13 cellular contexts compared by ENCODE assay signal in genomic region chr3:97138914-97139541, GRCh38.
DNase-seq lines count a peak whose midpoint lies in the region; ATAC-seq and TF ChIP-seq lines count a peak whose summit lies in the region.
"Had no signal": no experiment of that assay in that cellular context is flagged by ENCODE, and none has a peak within 500 bp of the region (broad histone marks: within the 10 kb centered on the region; RNA-seq: fewer than 3 reads in every experiment).

No MANE protein-coding gene starts in this region.

- H3K27me3 Mint-ChIP-seq in GM23338 (ENCODE audit: insufficient read depth, low read depth, poor library complexity) (peaks cover 5% of the 10 kb centered on the region), glutamatergic neuron (ENCODE audit: unreplicated experiment) (peaks cover 2% of the 10 kb centered on the region)
- H3K27me3 Mint-ChIP-seq: stimulated activated naive B cell treated with anti-CD40 and anti-IgM and Interleukin-4, amounts not matched to agents 10 μg/mL and 1 μg/mL and 100 μg/mL, for 72 hours had no signal

- peak overlapping the region; percentile 39; the same call in 1 of the 2 replicates for H3K27ac Mint-ChIP-seq in GM23338
- H3K27ac Mint-ChIP-seq in glutamatergic neuron (ENCODE audit: unreplicated experiment) = no peak overlapping the region
- H3K27ac Mint-ChIP-seq: stimulated activated naive B cell treated with anti-CD40 and anti-IgM and Interleukin-4, amounts not matched to agents 10 μg/mL and 1 μg/mL and 100 μg/mL, for 72 hours had no signal

- H3K4me1 Mint-ChIP-seq in GM23338 (no peaks in the 10 kb centered on the region), glutamatergic neuron (ENCODE audit: low read depth, unreplicated experiment) (no peaks in the 10 kb centered on the region)
- H3K4me1 Mint-ChIP-seq: stimulated activated naive B cell treated with anti-CD40 and anti-IgM and Interleukin-4, amounts not matched to agents 10 μg/mL and 1 μg/mL and 100 μg/mL, for 72 hours had no signal

- no peaks in the 10 kb centered on the region for H3F3A ChIP-seq in GM23338 (replicated peaks; ENCODE audit: low read depth)

- no peak overlapping the region for H3K4me3 ChIP-seq in GM23338
- H3K4me3 ChIP-seq: esophagus squamous epithelium, skin epidermis had no signal

- H3K4me1 ChIP-seq in GM23338 (ENCODE audit: insufficient read depth) = no peaks in the 10 kb centered on the region
- H3K4me1 ChIP-seq: esophagus squamous epithelium had no signal

- H3K9me3 Mint-ChIP-seq in GM23338 (peaks cover 17% of the 10 kb centered on the region), glutamatergic neuron (ENCODE audit: unreplicated experiment) (peaks cover 2% of the 10 kb centered on the region)

- no peaks in the 10 kb centered on the region for H4K20me1 ChIP-seq in GM23338 (replicated peaks; ENCODE audit: insufficient read depth)

- H3K36me3 Mint-ChIP-seq in GM23338 (ENCODE audit: low read depth) = peaks cover 11% of the 10 kb centered on the region
- no peaks in the 10 kb centered on the region for H3K36me3 Mint-ChIP-seq in glutamatergic neuron (ENCODE audit: unreplicated experiment)
- H3K36me3 Mint-ChIP-seq: stimulated activated naive B cell treated with anti-CD40 and anti-IgM and Interleukin-4, amounts not matched to agents 10 μg/mL and 1 μg/mL and 100 μg/mL, for 72 hours had no signal

- peak; percentile 88 to 95 for TF ChIP-seq CTCF in GM23338 (conservative IDR thresholded peaks at IDR 0.05; ENCODE audit: low read depth in 2 of 2)
- TF ChIP-seq CTCF in glutamatergic neuron (IDR thresholded peaks at IDR 0.05; ENCODE audit: partially characterized antibody, unreplicated experiment) = peak; percentile 44

- H3K9me2 ChIP-seq in GM23338 (ENCODE audit: insufficient read depth) = peaks cover 7% of the 10 kb centered on the region; the same call in 1 of the 2 replicates

- H2AFZ ChIP-seq in GM23338 = no peak overlapping the region

- H3K4me3 Mint-ChIP-seq in GM23338 (no peak overlapping the region), glutamatergic neuron (ENCODE audit: unreplicated experiment) (no peak overlapping the region)
- H3K4me3 Mint-ChIP-seq: stimulated activated naive B cell treated with anti-CD40 and anti-IgM and Interleukin-4, amounts not matched to agents 10 μg/mL and 1 μg/mL and 100 μg/mL, for 72 hours had no signal

- ATAC-seq in GM23338 (peak; percentile 93), HG02885 (IDR thresholded peaks at IDR 0.05; ENCODE audit: poor library complexity, unreplicated experiment) (no peak)

- DNase-seq in ELF-1 (ENCODE audit: low read depth, low spot score) = peak; percentile 63
- peak; percentile 84 for DNase-seq in GM23338 (ENCODE audit: low spot score)
- DNase-seq in NAMALWA (ENCODE audit: low spot score) = peak; percentile 63
- DNase-seq in glutamatergic neuron = no peak
- DNase-seq in C1 segment of cervical spinal cord (lab: John Stamatoyannopoulos, UW) = no peak
- no peak for DNase-seq in activated T-cell treated with anti-CD3 and anti-CD28 coated beads for 4 hours
- no peak for DNase-seq in activated T-cell treated with anti-CD3 and anti-CD28 coated beads, Interleukin-2, amount 50 U/mL, for 48 hours
- DNase-seq: EL; esophagus squamous epithelium; NCI-H774; stimulated activated naive B cell treated with anti-CD40 and anti-IgM and Interleukin-4, amounts not matched to agents 10 μg/mL and 1 μg/mL and 100 μg/mL, for 72 hours had no signal

- no peak overlapping the region for H3K27ac ChIP-seq in GM23338 (ENCODE audit: low read depth)
- H3K27ac ChIP-seq: esophagus squamous epithelium, skin epidermis had no signal

- no peaks in the 10 kb centered on the region for H3K27me3 ChIP-seq in GM23338 (ENCODE audit: insufficient read depth)
- H3K27me3 ChIP-seq: esophagus squamous epithelium had no signal

- H3K36me3 ChIP-seq in GM23338 (ENCODE audit: insufficient read depth) = no peaks in the 10 kb centered on the region
- H3K36me3 ChIP-seq: esophagus squamous epithelium had no signal

- no peak overlapping the region for H3K4me2 ChIP-seq in GM23338

- no peaks in the 10 kb centered on the region for H3K79me2 ChIP-seq in GM23338 (replicated peaks; ENCODE audit: insufficient read depth)

TF ChIP-seq in GM23338, 12 proteins besides CTCF, POLR2A, EP300 and RAD21 (continues in another document):
- TF ChIP-seq ZNF114 (CRISPR knock-in tag; IDR thresholded peaks at IDR 0.05) (no peak), STAT1 (IDR thresholded peaks at IDR 0.05; ENCODE audit: unreplicated experiment) (no peak), POLR2AphosphoS5 (IDR thresholded peaks at IDR 0.05; ENCODE audit: low read depth) (no peak), CREB1 (CRISPR knock-in tag; IDR thresholded peaks at IDR 0.05; ENCODE audit: low read depth) (no peak), EZH2phosphoT487 (IDR thresholded peaks at IDR 0.05; ENCODE audit: unreplicated experiment) (no peak), ETS1 (IDR thresholded peaks at IDR 0.05) (no peak), REST (IDR thresholded peaks at IDR 0.05; ENCODE audit: unreplicated experiment) (no peak), NANOG (IDR thresholded peaks at IDR 0.05; ENCODE audit: borderline replicate concordance) (no peak), JUNB (IDR thresholded peaks at IDR 0.05; ENCODE audit: unreplicated experiment) (no peak), EZH2 (IDR thresholded peaks at IDR 0.05; ENCODE audit: low read depth, unreplicated experiment) (no peak)

Comparison
In these comparisons a context has a peak if more than half of its experiments do, and no peak if none do; other contexts are left out.
1. DNase-seq: peak in ELF-1 (single experiment), GM23338 (single experiment) and NAMALWA (single experiment); none in glutamatergic neuron (single experiment), C1 segment of cervical spinal cord (0 of 14), activated T-cell treated with anti-CD3 and anti-CD28 coated beads for 4 hours (single experiment) and activated T-cell treated with anti-CD3 and anti-CD28 coated beads, Interleukin-2, amount 50 U/mL, for 48 hours (0 of 2).